Comparison of ENCODE assay signal across 14 cellular contexts in the genomic region with DNA sequence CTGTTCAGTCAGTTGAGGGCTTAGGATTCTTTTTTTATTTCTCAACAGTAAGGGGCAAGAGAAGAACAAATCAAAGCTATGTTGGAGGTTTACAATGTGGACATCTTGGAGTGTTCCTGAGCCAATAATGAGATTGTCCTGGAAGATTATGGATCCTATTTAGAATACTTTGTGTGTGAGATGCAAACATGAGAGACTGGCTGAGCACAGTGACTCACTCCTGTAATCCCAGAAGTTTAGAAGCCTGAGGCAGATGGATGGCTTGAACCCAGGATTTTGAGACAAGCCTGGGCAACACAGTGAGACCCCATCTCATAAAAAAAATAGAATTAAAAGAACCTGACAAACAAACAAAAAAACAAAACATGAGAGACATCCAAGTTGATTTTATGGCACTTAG.
DNase-seq lines count a peak whose midpoint lies in the region; ATAC-seq, FAIRE-seq and TF ChIP-seq lines count a peak whose summit lies in the region.
"Had no signal": no experiment of that assay in that cellular context is flagged by ENCODE, and none has a peak within 500 bp of the region (broad histone marks: within the 10 kb centered on the region; RNA-seq: fewer than 3 reads in every experiment).

No MANE protein-coding gene starts in this region.

- H3K36me3 ChIP-seq in mammary epithelial cell (ENCODE audit: insufficient read depth, low read length): no peaks in the 10 kb centered on the region
- H3K36me3 ChIP-seq in breast epithelium: no peaks in the 10 kb centered on the region
- no peaks in the 10 kb centered on the region for H3K36me3 ChIP-seq in astrocyte (ENCODE audit: insufficient read depth, low read length)
- H3K36me3 ChIP-seq in smooth muscle cell (ENCODE audit: low read depth): no peaks in the 10 kb centered on the region

- H3K27me3 ChIP-seq in mammary epithelial cell (ENCODE audit: insufficient read depth, low read length): no peaks in the 10 kb centered on the region
- no peaks in the 10 kb centered on the region for H3K27me3 ChIP-seq in breast epithelium
- H3K27me3 ChIP-seq in astrocyte (ENCODE audit: insufficient read depth, low read length): no peaks in the 10 kb centered on the region
- no peaks in the 10 kb centered on the region for H3K27me3 ChIP-seq in smooth muscle cell (ENCODE audit: low read depth)

- no peaks in the 10 kb centered on the region for H3K27me3 Mint-ChIP-seq in astrocyte (ENCODE audit: low read depth, unreplicated experiment)

- H3K4me1 Mint-ChIP-seq in astrocyte (ENCODE audit: low read depth, unreplicated experiment): peaks cover 25% of the 10 kb centered on the region

- H3K9me3 ChIP-seq in mammary epithelial cell (replicated peaks; ENCODE audit: insufficient read depth, low read length): no peaks in the 10 kb centered on the region
- no peaks in the 10 kb centered on the region for H3K9me3 ChIP-seq in breast epithelium
- H3K9me3 ChIP-seq in astrocyte (ENCODE audit: insufficient read depth, low read depth, low read length): no peaks in the 10 kb centered on the region
- H3K9me3 ChIP-seq in smooth muscle cell (replicated peaks; ENCODE audit: low read depth): no peaks in the 10 kb centered on the region

- H3K27ac ChIP-seq in mammary epithelial cell (ENCODE audit: insufficient read depth, low read depth, low read length) (no peak overlapping the region), breast epithelium (no peak overlapping the region), astrocyte (ENCODE audit: low read depth, low read length) (no peak overlapping the region), smooth muscle cell (ENCODE audit: low read depth) (peak overlapping the region; percentile 37)

- H3K4me3 Mint-ChIP-seq in astrocyte (ENCODE audit: unreplicated experiment): no peak overlapping the region

- in situ Hi-C loops in mammary epithelial cell (cut with MboI; ENCODE audit: low sequenced_read_pairs in 2 of 2): no loop called here

- peak overlapping the region; percentile 87 for H3K27ac Mint-ChIP-seq in astrocyte (ENCODE audit: unreplicated experiment)

- H3K79me2 ChIP-seq in mammary epithelial cell (ENCODE audit: insufficient read depth, low read length) (no peaks in the 10 kb centered on the region), astrocyte (ENCODE audit: insufficient read depth, low read length) (no peaks in the 10 kb centered on the region), smooth muscle cell (ENCODE audit: low read depth) (no peaks in the 10 kb centered on the region)

- H3K9me3 Mint-ChIP-seq in astrocyte (ENCODE audit: unreplicated experiment): no peaks in the 10 kb centered on the region

- H3K9ac ChIP-seq in mammary epithelial cell (ENCODE audit: insufficient read depth, low read length) (no peak overlapping the region), astrocyte (ENCODE audit: low read length) (peak overlapping the region; percentile 12), smooth muscle cell (ENCODE audit: low read depth) (no peak overlapping the region)

- no peaks in the 10 kb centered on the region for H3K36me3 Mint-ChIP-seq in astrocyte (ENCODE audit: low read depth, unreplicated experiment)

- DNase-seq in mammary epithelial cell: no peak
- DNase-seq in breast epithelium (ENCODE audit: low spot score in 2 of 2): no peak
- DNase-seq in astrocyte (ENCODE audit: low read depth): peak; percentile 25
- peak; percentile 11 for DNase-seq in fibroblast of villous mesenchyme (ENCODE audit: low read depth)
- DNase-seq in smooth muscle cell (lab: John Stamatoyannopoulos, UW; ENCODE audit: unreplicated experiment): no peak
- no peak for DNase-seq in germinal center (ENCODE audit: low spot score)
- DNase-seq in activated T-cell treated with anti-CD3 and anti-CD28 coated beads, Interleukin-2, amount 50 U/mL, for 1 hour: no peak
- DNase-seq: 8988T, C1 segment of cervical spinal cord, KBM-7, NCI-H1092 treated with DMSO at 0.1 percent for 48 hours, NCI-H1694 had no signal

- no TSS peak for BruUV-seq in mammary epithelial cell (replicated peaks; lab: Mats Ljungman, UMichigan)

- dilution Hi-C loops in mammary epithelial cell (cut with HindIII; ENCODE audit: low sequenced_read_pairs): no loop called here

- TF ChIP-seq CTCF in mammary epithelial cell (conservative IDR thresholded peaks at IDR 0.05 in 1 of 2, IDR thresholded peaks at IDR 0.05 in 1 of 2; ENCODE audit: extremely low read depth in 1 of 2, insufficient read depth in 1 of 2, low read depth in 1 of 2, low read length in 2 of 2) (no peak), breast epithelium (IDR thresholded peaks at IDR 0.05) (no peak), astrocyte (IDR thresholded peaks at IDR 0.05; ENCODE audit: insufficient read depth, low read depth, low read length) (no peak), fibroblast of villous mesenchyme (IDR thresholded peaks at IDR 0.05; ENCODE audit: insufficient read depth, low read depth, low read length) (no peak), smooth muscle cell (IDR thresholded peaks at IDR 0.05; ENCODE audit: borderline replicate concordance, insufficient read depth, poor library complexity, severe bottlenecking) (no peak)

- no peak for TF ChIP-seq POLR2A in breast epithelium (IDR thresholded peaks at IDR 0.05)

- H3K4me1 ChIP-seq in mammary epithelial cell (ENCODE audit: insufficient read depth, low read length) (peaks cover 11% of the 10 kb centered on the region), breast epithelium (no peaks in the 10 kb centered on the region), astrocyte (ENCODE audit: insufficient read depth, low read length) (peaks cover 12% of the 10 kb centered on the region), smooth muscle cell (ENCODE audit: low read depth) (peaks cover 9% of the 10 kb centered on the region)

- peak overlapping the region; percentile 29 for H3K4me2 ChIP-seq in mammary epithelial cell (ENCODE audit: insufficient read depth, low read depth, low read length)
- peak overlapping the region; percentile 77 for H3K4me2 ChIP-seq in astrocyte (ENCODE audit: low read length)
- H3K4me2 ChIP-seq in smooth muscle cell: peak overlapping the region; percentile 73

- no peak overlapping the region for H2AFZ ChIP-seq in mammary epithelial cell (ENCODE audit: low read depth, low read length)
- H2AFZ ChIP-seq in astrocyte (ENCODE audit: low read depth, low read length): no peak overlapping the region
- H2AFZ ChIP-seq in smooth muscle cell (ENCODE audit: low read depth): no peak overlapping the region

- CTCF ChIA-PET in mammary epithelial cell (lab: Charles Lee; ENCODE audit: low non-redundant PET): no interaction called here

- no peak overlapping the region for H3K4me3 ChIP-seq in mammary epithelial cell (replicated peaks in 1 of 3; ENCODE audit: insufficient read depth in 1 of 3, low read depth in 2 of 3, low read length in 3 of 3)
- no peak overlapping the region for H3K4me3 ChIP-seq in breast epithelium
- no peak overlapping the region for H3K4me3 ChIP-seq in astrocyte (ENCODE audit: insufficient read depth, low read depth, low read length)
- no peak overlapping the region for H3K4me3 ChIP-seq in fibroblast of villous mesenchyme (ENCODE audit: low read depth, low read length)
- H3K4me3 ChIP-seq in smooth muscle cell: no peak overlapping the region

- H3F3A ChIP-seq in smooth muscle cell (ENCODE audit: low read depth): no peaks in the 10 kb centered on the region

- no peaks in the 10 kb centered on the region for H4K20me1 ChIP-seq in mammary epithelial cell (ENCODE audit: insufficient read depth, low read length)
- H4K20me1 ChIP-seq in astrocyte (ENCODE audit: insufficient read depth, low read length): no peaks in the 10 kb centered on the region
- H4K20me1 ChIP-seq in smooth muscle cell (ENCODE audit: low read depth): no peaks in the 10 kb centered on the region

- intact Hi-C loops in mammary epithelial cell (cut with micrococcal nuclease) (no loop called here), breast epithelium (cut with DNase I; ENCODE audit: low total_unique reads) (no loop called here)

- ATAC-seq in GM18870 (IDR thresholded peaks at IDR 0.05; ENCODE audit: unreplicated experiment): no peak
- ATAC-seq: HCT116 had no signal

- peak; percentile 43 for FAIRE-seq in astrocyte (lab: Jason Lieb, UNC)

Comparison
In these comparisons a context has a peak if more than half of its experiments do, and no peak if none do; other contexts are left out.
1. DNase-seq: peak in astrocyte (single experiment) and fibroblast of villous mesenchyme (single experiment); none in mammary epithelial cell (single experiment), breast epithelium (0 of 2), smooth muscle cell (single experiment), germinal center (single experiment) and activated T-cell treated with anti-CD3 and anti-CD28 coated beads, Interleukin-2, amount 50 U/mL, for 1 hour (single experiment).
2. Peak in every context shown above with its lines, with median percentiles within 50 percentile points of each other: H3K4me2 ChIP-seq.